ENCODE assay signal across 18 cellular contexts in genomic region chr11:131664811-131665210, GRCh38.
"Had no signal": no experiment of that assay in that cellular context is flagged by ENCODE, and none has a peak within 500 bp of the region (broad histone marks: within the 10 kb centered on the region; RNA-seq: fewer than 3 reads in every experiment).

No MANE protein-coding gene starts in this region.

- ATAC-seq: activated CD8-positive, alpha-beta T cell treated with anti-CD3 and anti-CD28 coated beads for 36 hours; activated naive CD4-positive, alpha-beta T cell treated with anti-CD3 and anti-CD28 coated beads, Interleukin-2, amount 50 U/mL, for 72 hours; left lung had no signal

- H3K36me3 Mint-ChIP-seq: activated naive CD4-positive, alpha-beta T cell treated with anti-CD3 and anti-CD28 coated beads, Interleukin-2, amount 50 U/mL, for 72 hours had no signal

- H3K4me3 Mint-ChIP-seq: activated B cell treated with CpG ODN at 0.5 μM for 24 hours; activated CD8-positive, alpha-beta T cell treated with anti-CD3 and anti-CD28 coated beads for 36 hours; nephron had no signal

- H3K27ac Mint-ChIP-seq: activated B cell treated with CpG ODN at 0.5 μM for 24 hours; activated CD8-positive, alpha-beta T cell treated with anti-CD3 and anti-CD28 coated beads for 36 hours; activated naive CD4-positive, alpha-beta T cell treated with anti-CD3 and anti-CD28 coated beads, Interleukin-2, amount 50 U/mL, for 72 hours; nephron had no signal

- H3K27ac ChIP-seq: coronary artery, esophagus squamous epithelium, left lung, tibial artery, uterus had no signal

- H3K9me3 Mint-ChIP-seq: activated B cell treated with CpG ODN at 0.5 μM for 24 hours; activated CD8-positive, alpha-beta T cell treated with anti-CD3 and anti-CD28 coated beads for 36 hours; activated naive CD4-positive, alpha-beta T cell treated with anti-CD3 and anti-CD28 coated beads, Interleukin-2, amount 50 U/mL, for 72 hours; nephron had no signal

- H3K27me3 Mint-ChIP-seq: activated CD8-positive, alpha-beta T cell treated with anti-CD3 and anti-CD28 coated beads for 36 hours had no signal

- DNase-seq: activated B cell treated with CpG ODN at 0.5 μM for 24 hours; activated CD4-positive, alpha-beta T cell treated with anti-CD3 and anti-CD28 coated beads for 48 hours; activated CD8-positive, alpha-beta T cell treated with anti-CD3 and anti-CD28 coated beads for 36 hours; activated gamma-delta T cell; activated T-cell treated with anti-CD3 and anti-CD28 coated beads, Interleukin-2, amount 50 U/mL, for 48 hours; central memory CD4-positive, alpha-beta T cell; effector CD4-positive, alpha-beta T cell; esophagus squamous epithelium; left lung; mammary epithelial cell; stimulated activated CD4-positive, alpha-beta T cell treated with anti-CD3 and anti-CD28 coated beads, Interleukin-12 subunit alpha, Interleukin-12 subunit beta, amount 100 ng/mL, for 4 hours; stimulated activated CD4-positive, alpha-beta T cell treated with anti-CD3 and anti-CD28 coated beads, Interleukin-2, amount 100 ng/mL, for 24 hours; SW 1271; tibial artery; uterus had no signal
